In genomic region chr7:92641921-92642511, GRCh38 we compare ENCODE assay signal across 8 cellular contexts. TPM values are rescaled to one million over a fixed set of nuclear protein-coding genes. Genes with fewer than 3 reads are reported as not detected.
A peak's percentile ranks its signal among the peaks of the same experiment; 100 is the strongest.
DNase-seq lines count a peak whose midpoint lies in the region; ATAC-seq and TF ChIP-seq lines count a peak whose summit lies in the region.

No MANE protein-coding gene starts in this region.

- TF ChIP-seq EP300 in upper lobe of left lung (IDR thresholded peaks at IDR 0.05) = no peak

- H3K27me3 Mint-ChIP-seq in endothelial cell (ENCODE audit: unreplicated experiment) = no peaks in the 10 kb centered on the region

- WGBS in upper lobe of left lung, 2 donors = 62 to 64% methylated on average over 4 of the region's 4 CpGs

- peaks cover 0 to 20% (median 0%) of the 10 kb centered on the region in 4 donors for H3K4me1 ChIP-seq in Peyer's patch
- H3K4me1 ChIP-seq in upper lobe of left lung = peaks cover 12 to 25% (median 20%) of the 10 kb centered on the region in 4 donors

- DNase-seq in SW 1271 (lab: John Stamatoyannopoulos, UW) (peak; percentile 39 to 59), astrocyte of the hippocampus (ENCODE audit: low read depth, low spot score) (peak; percentile 68), Peyer's patch (no peak), upper lobe of left lung (no peak), endothelial cell (ENCODE audit: low spot score) (no peak)
- DNase-seq in stimulated activated CD4-positive, alpha-beta T cell treated with anti-CD3 and anti-CD28 coated beads, Interleukin-4, amount 100 ng/mL, for 48 hours (ENCODE audit: low read depth in 2 of 2) = peak; percentile 43 to 69

- H3K36me3 Mint-ChIP-seq in endothelial cell (ENCODE audit: low read depth, unreplicated experiment) = no peaks in the 10 kb centered on the region

- H3K27ac Mint-ChIP-seq in endothelial cell (ENCODE audit: unreplicated experiment) = no peak overlapping the region

- peak; percentile 86 for ATAC-seq in GM18868 (IDR thresholded peaks at IDR 0.05; ENCODE audit: unreplicated experiment)
- peak; percentile 58 for ATAC-seq in HG02943 (IDR thresholded peaks at IDR 0.05; ENCODE audit: low read depth, unreplicated experiment)
- ATAC-seq in upper lobe of left lung (ENCODE audit: low FRiP score in 2 of 2) = no peak

- H3K36me3 ChIP-seq in Peyer's patch (no peaks in the 10 kb centered on the region), upper lobe of left lung (no peaks in the 10 kb centered on the region)

- no peak for TF ChIP-seq CTCF in Peyer's patch (IDR thresholded peaks at IDR 0.05)
- no peak for TF ChIP-seq CTCF in upper lobe of left lung (IDR thresholded peaks at IDR 0.05)
- TF ChIP-seq CTCF in endothelial cell (IDR thresholded peaks at IDR 0.05; ENCODE audit: unreplicated experiment) = no peak

- no peak overlapping the region for H3K4me3 Mint-ChIP-seq in endothelial cell (ENCODE audit: unreplicated experiment)

- H3K27ac ChIP-seq in Peyer's patch = no peak overlapping the region
- no peak overlapping the region for H3K27ac ChIP-seq in upper lobe of left lung

- H3K9me3 Mint-ChIP-seq in endothelial cell (ENCODE audit: unreplicated experiment) = no peaks in the 10 kb centered on the region

- peaks cover 31% of the 10 kb centered on the region for H3K4me1 Mint-ChIP-seq in endothelial cell (ENCODE audit: unreplicated experiment)

- H3K4me3 ChIP-seq in Peyer's patch (no peak overlapping the region), upper lobe of left lung (no peak overlapping the region)

- no peaks in the 10 kb centered on the region for H3K9me3 ChIP-seq in Peyer's patch
- no peaks in the 10 kb centered on the region for H3K9me3 ChIP-seq in upper lobe of left lung

- TF ChIP-seq POLR2A in Peyer's patch (IDR thresholded peaks at IDR 0.05) (no peak), upper lobe of left lung (IDR thresholded peaks at IDR 0.05) (no peak)

- H3K27me3 ChIP-seq in Peyer's patch = no peaks in the 10 kb centered on the region
- H3K27me3 ChIP-seq in upper lobe of left lung = no peaks in the 10 kb centered on the region

RNA-seq across cellular contexts. Expression of gene FAM133B, which starts 51.8 kb away (rescaled TPM):
- total RNA-seq in Peyer's patch (10 to 100 TPM; 19.9 to 47.0 (median 25.1) TPM), upper lobe of left lung (10 to 100 TPM; 10.1 to 42.5 (median 19.8) TPM), endothelial cell (ENCODE audit: unreplicated experiment) (20.2 TPM)

Comparison
In these comparisons a context has a peak if more than half of its experiments do, and no peak if none do; other contexts are left out.
1. ATAC-seq: peak in GM18868 (single experiment) and HG02943 (single experiment); none in upper lobe of left lung (0 of 2).
2. DNase-seq: peak in SW 1271 (2 of 2), astrocyte of the hippocampus (single experiment) and stimulated activated CD4-positive, alpha-beta T cell treated with anti-CD3 and anti-CD28 coated beads, Interleukin-4, amount 100 ng/mL, for 48 hours (2 of 2); none in Peyer's patch (0 of 3), upper lobe of left lung (0 of 2) and endothelial cell (single experiment).